In the genomic region with DNA sequence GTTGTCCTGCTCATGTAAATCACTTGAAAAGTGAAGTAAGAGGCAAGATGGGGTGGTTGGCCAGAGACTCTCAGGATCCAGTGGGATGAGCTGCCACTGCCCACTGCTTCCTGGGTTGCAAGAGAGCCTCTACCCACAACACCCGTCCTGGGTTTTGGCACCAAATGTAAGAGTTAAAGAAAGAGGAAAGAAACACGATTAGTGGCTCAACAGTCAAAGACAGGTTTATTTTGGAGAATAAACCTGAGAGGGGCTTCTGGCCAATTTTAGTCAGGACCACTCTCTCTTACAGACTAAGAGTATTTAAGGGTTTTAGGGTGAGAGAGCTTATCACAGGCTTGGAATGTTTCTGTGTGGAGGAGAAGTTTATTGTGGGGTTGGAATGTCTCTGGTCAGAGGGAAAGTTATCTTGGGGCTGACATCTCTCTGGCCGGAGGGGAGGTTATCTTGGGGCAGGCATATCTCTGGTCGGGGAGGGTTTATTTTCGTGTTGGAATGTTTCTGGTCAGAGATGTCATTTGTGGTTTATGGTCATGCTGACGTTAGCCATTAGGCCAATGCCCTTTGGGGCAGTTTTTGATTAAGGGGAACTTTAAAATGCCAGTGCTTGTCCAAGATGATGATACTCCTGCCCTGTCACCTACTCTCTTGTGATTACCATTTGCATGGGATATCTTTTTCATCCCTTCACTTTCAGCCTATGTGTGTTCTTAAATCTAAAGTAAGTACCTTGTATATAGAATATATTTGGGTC, we compare ENCODE assay signal across 3 cellular contexts. TPM values are rescaled to one million over a fixed set of nuclear protein-coding genes. Genes with fewer than 3 reads are reported as not detected.
"Had no signal": no experiment of that assay in that cellular context is flagged by ENCODE, and none has a peak within 500 bp of the region (broad histone marks: within the 10 kb centered on the region; RNA-seq: fewer than 3 reads in every experiment).

No MANE protein-coding gene starts in this region.

RNA-seq across cellular contexts. Expression of a gene that starts 28.8 kb away (rescaled TPM):
- total RNA-seq: activated CD4-positive, alpha-beta memory T cell treated with anti-CD3 and anti-CD28 coated beads, Interleukin-2, amount 10 ng/mL, durations not matched to agents 7 days and 5 days; activated CD4-positive, alpha-beta T cell treated with anti-CD3 and anti-CD28 coated beads, Interleukin-2, amount 10 ng/mL, durations not matched to agents 7 days and 5 days; T-helper 1 cell treated with Interleukin-12 subunit alpha and Interleukin-12 subunit beta and Interleukin-4 antibody, amounts not matched to agents 30 ng/mL and 1 ng/mL, for 36 hours had no signal
